1 cellular context compared by ENCODE assay signal in genomic region chr1:94334156-94334555, GRCh38.
TF ChIP-seq lines count a peak whose summit lies in the region.

No MANE protein-coding gene starts in this region.

TF ChIP-seq in IMR-90, 13 proteins besides CTCF, POLR2A, EP300 and RAD21 (continued from another document):
- TF ChIP-seq ELK1 (IDR thresholded peaks at IDR 0.05; ENCODE audit: borderline replicate concordance, low read depth, low read length): no peak
- TF ChIP-seq CEBPB (IDR thresholded peaks at IDR 0.05; ENCODE audit: low read depth, low read length): no peak
- TF ChIP-seq FOS (IDR thresholded peaks at IDR 0.05; ENCODE audit: low read depth, low read length): no peak
- TF ChIP-seq, protein P1, sequence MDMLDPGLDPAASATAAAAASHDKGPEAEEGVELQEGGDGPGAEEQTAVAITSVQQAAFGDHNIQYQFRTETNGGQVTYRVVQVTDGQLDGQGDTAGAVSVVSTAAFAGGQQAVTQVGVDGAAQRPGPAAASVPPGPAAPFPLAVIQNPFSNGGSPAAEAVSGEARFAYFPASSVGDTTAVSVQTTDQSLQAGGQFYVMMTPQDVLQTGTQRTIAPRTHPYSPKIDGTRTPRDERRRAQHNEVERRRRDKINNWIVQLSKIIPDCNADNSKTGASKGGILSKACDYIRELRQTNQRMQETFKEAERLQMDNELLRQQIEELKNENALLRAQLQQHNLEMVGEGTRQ (IDR thresholded peaks at IDR 0.05; ENCODE audit: low read depth, low read length): no peak
- TF ChIP-seq SMC3 (IDR thresholded peaks at IDR 0.05; ENCODE audit: low read depth, low read length): no peak
- TF ChIP-seq CHD1 (IDR thresholded peaks at IDR 0.05; ENCODE audit: low read depth, low read length): no peak
- no peak for TF ChIP-seq MXI1 (IDR thresholded peaks at IDR 0.05; ENCODE audit: borderline replicate concordance, low read depth, low read length)
- TF ChIP-seq MAFK (IDR thresholded peaks at IDR 0.05; ENCODE audit: low read depth, low read length): no peak
- no peak for TF ChIP-seq RCOR1 (IDR thresholded peaks at IDR 0.05; ENCODE audit: insufficient replicate concordance, low read length)
- TF ChIP-seq BHLHE40 (IDR thresholded peaks at IDR 0.05; ENCODE audit: low read depth, low read length): no peak
- no peak for TF ChIP-seq NFE2L2 (IDR thresholded peaks at IDR 0.05; ENCODE audit: low read depth, low read length)
